ENCODE assay signal across 1 cellular context in genomic region chr11:63974259-63975143, GRCh38.
TF ChIP-seq lines count a peak whose summit lies in the region.

Gene COX8A, plus strand, starts transcription at chr11:63974620. Its CDS starts 61 bp downstream, at chr11:63974681.

TF ChIP-seq in GM12878, 131 proteins besides CTCF, POLR2A, EP300 and RAD21 (continued from another document and continues in another):
- TF ChIP-seq ZBTB40 (IDR thresholded peaks at IDR 0.05; ENCODE audit: borderline replicate concordance): peak; percentile 92
- peak; percentile 48; the same call in 1 of the 2 replicates for TF ChIP-seq ZBED1 (IDR thresholded peaks at IDR 0.05; ENCODE audit: borderline replicate concordance)
- TF ChIP-seq ATF2 (IDR thresholded peaks at IDR 0.05; ENCODE audit: low read length): no peak
- TF ChIP-seq IKZF2 (IDR thresholded peaks at IDR 0.05): peak; percentile 95 to 96
- peak; percentile 29 for TF ChIP-seq RELA (IDR thresholded peaks at IDR 0.05; ENCODE audit: borderline replicate concordance, partially characterized antibody)
- TF ChIP-seq ASH2L (IDR thresholded peaks at IDR 0.05; ENCODE audit: borderline replicate concordance, low read depth): no peak
- no peak for TF ChIP-seq TCF12 (IDR thresholded peaks at IDR 0.05; ENCODE audit: low read depth, low read length)
- TF ChIP-seq NR2C2 (IDR thresholded peaks at IDR 0.05; ENCODE audit: borderline replicate concordance, control insufficient read depth, insufficient read length, low read depth): no peak
- TF ChIP-seq SP1 (IDR thresholded peaks at IDR 0.05; ENCODE audit: low read depth, low read length): peak; percentile 90
- TF ChIP-seq MTA3 (IDR thresholded peaks at IDR 0.05; ENCODE audit: borderline replicate concordance, low read length): no peak
- TF ChIP-seq REST (IDR thresholded peaks at IDR 0.05; ENCODE audit: low read depth, low read length): no peak
- 0 out of 2 replicates have a peak, but pooled peaks have one; percentile 82 for TF ChIP-seq STAT1 (conservative IDR thresholded peaks at IDR 0.05)
- TF ChIP-seq ETV6 (conservative IDR thresholded peaks at IDR 0.05 in 1 of 2, IDR thresholded peaks at IDR 0.05 in 1 of 2; ENCODE audit: borderline replicate concordance in 1 of 2, low read depth in 1 of 2): peak in 1 of 2 experiments; percentile 67; a peak in 1 of 4 replicates
- peak; percentile 93 for TF ChIP-seq NR2F1 (conservative IDR thresholded peaks at IDR 0.05)
- peak; percentile 98 for TF ChIP-seq YY1 (IDR thresholded peaks at IDR 0.05; ENCODE audit: low read depth, low read length)
- TF ChIP-seq BCL3 (IDR thresholded peaks at IDR 0.05; ENCODE audit: borderline replicate concordance, insufficient read depth, low read depth, low read length, poor library complexity, severe bottlenecking): no peak
- TF ChIP-seq BACH1 (IDR thresholded peaks at IDR 0.05; ENCODE audit: borderline replicate concordance): peak; percentile 83
- peak; percentile 56; the same call in 1 of the 2 replicates for TF ChIP-seq NR2C1 (IDR thresholded peaks at IDR 0.05)
- TF ChIP-seq TAF1 (IDR thresholded peaks at IDR 0.05; ENCODE audit: borderline replicate concordance, low read depth, low read length): peak; percentile 87
- TF ChIP-seq PAX5 (IDR thresholded peaks at IDR 0.05; ENCODE audit: borderline replicate concordance, low read depth, low read length): peak; percentile 46; the same call in 1 of the 2 replicates
- TF ChIP-seq MXI1 (IDR thresholded peaks at IDR 0.05; ENCODE audit: low read depth, low read length): peak; percentile 79; the same call in 1 of the 2 replicates
- peak; percentile 91 for TF ChIP-seq EED (IDR thresholded peaks at IDR 0.05; ENCODE audit: low read depth)
- no peak for TF ChIP-seq ZSCAN29 (IDR thresholded peaks at IDR 0.05)
- no peak for TF ChIP-seq STAT3 (IDR thresholded peaks at IDR 0.05; ENCODE audit: low read depth, low read length)
- TF ChIP-seq ZBTB4 (CRISPR knock-in tag; IDR thresholded peaks at IDR 0.05): no peak
- 0 out of 2 replicates have a peak, but pooled peaks have one; percentile 28 for TF ChIP-seq IRF3 (IDR thresholded peaks at IDR 0.05)
- TF ChIP-seq ESRRA (IDR thresholded peaks at IDR 0.05; ENCODE audit: low read length): no peak; the same call in 1 of the 2 replicates
- TF ChIP-seq ZBTB11 (CRISPR knock-in tag; IDR thresholded peaks at IDR 0.05): peak; percentile 63
- no peak for TF ChIP-seq ZNF384 (IDR thresholded peaks at IDR 0.05; ENCODE audit: borderline replicate concordance, low read depth, low read length)
- peak; percentile 98 for TF ChIP-seq E2F8 (IDR thresholded peaks at IDR 0.05; ENCODE audit: low read depth, partially characterized antibody)
- TF ChIP-seq WRNIP1 (IDR thresholded peaks at IDR 0.05; ENCODE audit: borderline replicate concordance, low read depth, low read length): no peak
- no peak for TF ChIP-seq ZNF24 (IDR thresholded peaks at IDR 0.05)
